10 cellular contexts compared by ENCODE assay signal in the genomic region with DNA sequence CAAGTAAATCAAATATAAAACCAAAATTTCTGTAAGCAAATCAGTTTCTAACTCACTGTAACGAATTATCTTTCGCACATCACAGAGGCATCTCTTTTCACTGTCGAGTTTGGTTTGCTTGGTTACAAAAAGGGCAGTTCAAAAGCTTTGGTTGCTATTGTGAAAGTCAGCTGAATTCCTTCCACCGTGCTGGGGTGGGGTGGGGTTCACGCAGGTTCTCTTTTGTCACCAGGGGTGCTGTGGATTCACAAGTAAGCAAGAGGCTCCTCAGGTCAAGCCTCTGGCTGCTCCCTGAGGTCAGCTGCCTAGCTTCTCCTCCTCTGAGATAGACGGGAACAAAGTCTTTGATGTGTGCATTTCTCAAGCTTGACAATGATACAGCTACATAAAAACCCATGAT. TPM values are rescaled to one million over a fixed set of nuclear protein-coding genes. Genes with fewer than 3 reads are reported as not detected.
A peak's percentile ranks its signal among the peaks of the same experiment; 100 is the strongest.
DNase-seq lines count a peak whose midpoint lies in the region; ATAC-seq, FAIRE-seq and TF ChIP-seq lines count a peak whose summit lies in the region.
"Had no signal": no experiment of that assay in that cellular context is flagged by ENCODE, and none has a peak within 500 bp of the region (broad histone marks: within the 10 kb centered on the region; RNA-seq: fewer than 3 reads in every experiment).

No MANE protein-coding gene starts in this region.

- H3K27me3 Mint-ChIP-seq in naive thymus-derived CD8-positive, alpha-beta T cell, result peaks cover 7 to 32% (median 10%) of the 10 kb centered on the region in 5 donors

- H2AFZ ChIP-seq in fibroblast of lung (ENCODE audit: low read length), result no peak overlapping the region

- H3K4me1 ChIP-seq in Panc1 (ENCODE audit: control insufficient read depth, insufficient read depth, low read length) (peaks cover 99% of the 10 kb centered on the region), fibroblast of lung (ENCODE audit: control insufficient read depth, extremely low read depth, insufficient read depth, low read length) (peaks cover 41% of the 10 kb centered on the region), pancreas (peaks cover 0 to 4% (median 0%) of the 10 kb centered on the region in 3 donors)

- H3K27me3 ChIP-seq in Panc1 (ENCODE audit: control insufficient read depth, insufficient read depth, low read length) (no peaks in the 10 kb centered on the region), fibroblast of lung (ENCODE audit: control insufficient read depth, insufficient read depth, low read length) (no peaks in the 10 kb centered on the region), pancreas (no peaks in the 10 kb centered on the region)
- H3K27me3 ChIP-seq: BE2C had no signal

- peak overlapping the region; percentile 82 for H3K4me2 ChIP-seq in fibroblast of lung (ENCODE audit: extremely low read depth, insufficient read depth, low read length)

- no peak for FAIRE-seq in pancreas (lab: Jason Lieb, UNC)

- no peaks in the 10 kb centered on the region for H3K4me1 Mint-ChIP-seq in naive thymus-derived CD8-positive, alpha-beta T cell

- DNase-seq in ACHN (peak; percentile 54), Panc1 (ENCODE audit: low read depth, low spot score) (no peak), fibroblast of lung (ENCODE audit: low read depth in 2 of 2) (peak; percentile 35 to 52), pancreas (no peak), NCI-H2227 treated with DMSO at 0.1 percent for 48 hours (lab: John Stamatoyannopoulos, UW) (no peak)
- no peak for DNase-seq in activated naive CD4-positive, alpha-beta T cell (lab: John Stamatoyannopoulos, UW)
- DNase-seq in naive thymus-derived CD8-positive, alpha-beta T cell, result no peak
- DNase-seq: activated CD4-positive, alpha-beta T cell treated with anti-CD3 and anti-CD28 coated beads for 1 hour; BE2C had no signal

- POLR2A ChIA-PET in Panc1 (lab: Charles Lee), result interaction anchor here (0.7 to 2.1 kb wide), 5 partner anchors 9 to 498 kb away, joined by 3 to 14 read pairs (median 3); partner anchors contain the start of gene EGFR
- POLR2A ChIA-PET in naive thymus-derived CD8-positive, alpha-beta T cell (lab: Charles Lee), result no interaction called here

- CTCF ChIA-PET in Panc1 (lab: Charles Lee), result interaction anchor here (2.2 kb wide), 1 partner anchor 189 kb away, joined by 5 read pairs; no protein-coding TSS in a partner anchor

- peak overlapping the region; percentile 29 for H3K9ac ChIP-seq in fibroblast of lung (ENCODE audit: insufficient read depth, low read length)

- H3K9me3 Mint-ChIP-seq in naive thymus-derived CD8-positive, alpha-beta T cell, result peaks cover 0 to 5% (median 0%) of the 10 kb centered on the region in 9 donors

- peak overlapping the region in 1 of 2 experiments; percentile 48; a peak in 1 of 4 replicates for H3K4me3 ChIP-seq in Panc1 (ENCODE audit: low read depth in 2 of 2, low read length in 2 of 2)
- no peak overlapping the region for H3K4me3 ChIP-seq in fibroblast of lung (replicated peaks in 1 of 4; ENCODE audit: control extremely low read depth in 1 of 4, insufficient read depth in 1 of 4, low read depth in 3 of 4, low read length in 4 of 4)
- no peak overlapping the region for H3K4me3 ChIP-seq in pancreas

- no TSS peak for BruUV-seq in Panc1 (replicated peaks; lab: Mats Ljungman, UMichigan)

- 63 to 70% methylated on average over 6 of the region's 6 CpGs for WGBS in pancreas, 2 donors

- no peak overlapping the region for H3K4me3 Mint-ChIP-seq in naive thymus-derived CD8-positive, alpha-beta T cell

- H3K79me2 ChIP-seq in fibroblast of lung (ENCODE audit: control insufficient read depth, insufficient read depth, low read length), result peaks cover 62% of the 10 kb centered on the region

- no peak overlapping the region for H3K27ac Mint-ChIP-seq in naive thymus-derived CD8-positive, alpha-beta T cell

- H4K20me1 ChIP-seq in fibroblast of lung (ENCODE audit: control insufficient read depth, extremely low read depth, insufficient read depth, low read length), result no peaks in the 10 kb centered on the region

- in situ Hi-C loops in ACHN (cut with HindIII; ENCODE audit: low pct_ligation_motif_present, low pct_unique_long_range_greater_than_20kb, low sequenced_read_pairs) (no loop called here), Panc1 (cut with HindIII; ENCODE audit: low pct_unique_long_range_greater_than_20kb, low sequenced_read_pairs) (no loop called here)

- 0 out of 2 replicates have a peak, but pooled peaks have one; percentile 11 for ATAC-seq in Panc1
- no peak for ATAC-seq in pancreas
- no peak for ATAC-seq in naive thymus-derived CD8-positive, alpha-beta T cell
- no peak for ATAC-seq in GM21423 (IDR thresholded peaks at IDR 0.05; ENCODE audit: unreplicated experiment)

- no peaks in the 10 kb centered on the region for H3K9me3 ChIP-seq in Panc1 (ENCODE audit: control insufficient read depth, insufficient read depth, low read depth, low read length)
- no peaks in the 10 kb centered on the region for H3K9me3 ChIP-seq in fibroblast of lung (ENCODE audit: control insufficient read depth, insufficient read depth, low read depth, low read length)
- no peaks in the 10 kb centered on the region for H3K9me3 ChIP-seq in pancreas
- H3K9me3 ChIP-seq: BE2C had no signal

- no peaks in the 10 kb centered on the region for H3K36me3 Mint-ChIP-seq in naive thymus-derived CD8-positive, alpha-beta T cell

- H3K27ac ChIP-seq in Panc1 (ENCODE audit: low read length), result peak overlapping the region; percentile 100
- peak overlapping the region; percentile 90 for H3K27ac ChIP-seq in fibroblast of lung (ENCODE audit: insufficient read depth, low read length)
- peak overlapping the region; percentile 10 to 66 (median 52) for H3K27ac ChIP-seq in pancreas

- no peak for TF ChIP-seq CTCF in Panc1 (IDR thresholded peaks at IDR 0.05)
- TF ChIP-seq CTCF in fibroblast of lung (conservative IDR thresholded peaks at IDR 0.05 in 1 of 2, IDR thresholded peaks at IDR 0.05 in 1 of 2; ENCODE audit: low read depth in 1 of 2, low read length in 2 of 2), result no peak
- TF ChIP-seq CTCF in pancreas (IDR thresholded peaks at IDR 0.05), result no peak

- intact Hi-C loops in Panc1 (cut with micrococcal nuclease; ENCODE audit: unreplicated experiment), result loop anchor here (5.0 kb wide), 1 partner anchor 186 kb away; no protein-coding TSS in a partner anchor
- intact Hi-C loops in pancreas (cut with DNase I), result no loop called here

- H3K36me3 ChIP-seq in Panc1 (ENCODE audit: control insufficient read depth, insufficient read depth, low read length) (no peaks in the 10 kb centered on the region; the same call in 1 of the 2 replicates), fibroblast of lung (ENCODE audit: control insufficient read depth, insufficient read depth, low read length) (peaks cover 7% of the 10 kb centered on the region), pancreas (no peaks in the 10 kb centered on the region)

RNA-seq across cellular contexts. Expression of gene EGFR, which starts 47.7 kb away (rescaled TPM):
- total RNA-seq in Panc1 (2021; ENCODE audit: unreplicated experiment) (156 TPM), fibroblast of lung (36.0 and 55.3 TPM in 2 replicates), pancreas (10 to 100 TPM; 25.6 to 38.8 (median 34.8) TPM)
- 68.6 TPM for polyA plus RNA-seq in Panc1 (2012; ENCODE audit: insufficient read length)
- polyA plus RNA-seq in fibroblast of lung (62.7 and 62.8 TPM in 2 replicates), pancreas (1 to 10 TPM; 5.5 to 6.5 TPM)
- polyA plus RNA-seq in fibroblast of lung (2012), result 39.9 and 51.2 TPM in 2 replicates
- 205 and 211 TPM in 2 replicates for polyA minus RNA-seq in fibroblast of lung (ENCODE audit: low replicate concordance)
- total RNA-seq in naive thymus-derived CD8-positive, alpha-beta T cell, result not detected
- not detected for polyA plus RNA-seq in naive thymus-derived CD8-positive, alpha-beta T cell

Comparison
In these comparisons a context has a peak if more than half of its experiments do, and no peak if none do; other contexts are left out.
1. DNase-seq: peak in ACHN (single experiment) and fibroblast of lung (2 of 2); none in Panc1 (single experiment), pancreas (0 of 6), activated naive CD4-positive, alpha-beta T cell (0 of 4), NCI-H2227 treated with DMSO at 0.1 percent for 48 hours (single experiment) and naive thymus-derived CD8-positive, alpha-beta T cell (0 of 10).
2. RNA of gene EGFR, which starts 47.7 kb away (total RNA-seq): 156 TPM in Panc1 (single experiment), 36.0 to 55.3 TPM in fibroblast of lung and 25.6 to 38.8 TPM in pancreas; not detected in naive thymus-derived CD8-positive, alpha-beta T cell; every median in the first group is over 10 times any median in the second.
3. Peak in every context shown above with its lines, with median percentiles within 50 percentile points of each other: H3K27ac ChIP-seq.